Comparison of ENCODE assay signal across 17 cellular contexts in the genomic region with DNA sequence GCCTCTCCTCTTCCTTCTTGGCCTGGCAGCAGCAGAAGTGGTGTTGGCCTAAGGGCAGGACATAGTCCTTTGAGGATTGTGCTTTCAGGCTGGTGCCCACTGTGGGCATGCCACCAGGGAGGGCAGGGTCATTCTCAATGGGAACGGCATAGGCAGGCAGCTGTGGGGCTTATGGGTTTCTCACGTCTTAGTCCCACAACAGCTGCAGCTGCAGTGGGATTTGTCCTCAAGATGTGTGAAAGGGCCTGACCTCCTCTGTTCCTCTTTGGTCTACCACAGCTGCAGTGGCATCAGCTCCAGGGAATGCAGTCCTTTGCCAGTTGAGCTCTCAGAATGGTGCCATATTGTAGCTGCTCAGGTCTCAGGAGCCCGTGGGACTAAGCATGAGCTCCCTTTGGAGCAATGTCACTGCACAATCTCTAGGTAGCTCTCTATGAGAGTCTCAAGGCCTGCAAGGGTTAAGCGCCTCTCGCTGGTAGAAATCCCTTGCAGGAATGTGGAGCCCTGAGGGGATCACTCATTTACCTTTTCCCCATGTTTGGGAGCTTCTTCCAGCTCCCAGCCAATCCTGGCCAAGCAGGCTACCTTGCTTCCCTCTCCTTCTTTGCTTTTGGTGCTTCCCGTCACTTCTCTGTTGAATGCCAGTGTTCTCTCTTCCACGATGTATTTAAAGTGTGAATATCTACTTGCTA.
"Had no signal": no experiment of that assay in that cellular context is flagged by ENCODE, and none has a peak within 500 bp of the region (broad histone marks: within the 10 kb centered on the region; RNA-seq: fewer than 3 reads in every experiment).

No MANE protein-coding gene starts in this region.

- H3K36me3 ChIP-seq: esophagus squamous epithelium, gastroesophageal sphincter, neutrophil, right atrium auricular region, sigmoid colon had no signal

- H3K27ac Mint-ChIP-seq: mesothelial cell of epicardium, naive B cell, nephron had no signal

- H3K4me3 Mint-ChIP-seq: mesothelial cell of epicardium, naive B cell, nephron had no signal

- DNase-seq: effector memory CD4-positive, alpha-beta T cell; esophagus squamous epithelium; foreskin fibroblast; glutamatergic neuron; kidney glomerular epithelial cell; naive B cell; posterior cingulate gyrus; sigmoid colon; small intestine; stimulated activated CD4-positive, alpha-beta T cell treated with anti-CD3 and anti-CD28 coated beads, Interleukin-12 subunit alpha, Interleukin-12 subunit beta, amount 100 ng/mL, for 4 hours; stimulated activated naive CD4-positive, alpha-beta T cell; trophoblast cell had no signal

- H3K4me1 Mint-ChIP-seq: naive B cell had no signal

- H3K4me1 ChIP-seq: esophagus squamous epithelium, gastroesophageal sphincter, right atrium auricular region, sigmoid colon had no signal

- H3K4me3 ChIP-seq: esophagus squamous epithelium, gastroesophageal sphincter, right atrium auricular region, sigmoid colon had no signal

- H3K27ac ChIP-seq: esophagus squamous epithelium, gastroesophageal sphincter, neutrophil, right atrium auricular region, sigmoid colon had no signal

- H3K27me3 ChIP-seq: esophagus squamous epithelium, gastroesophageal sphincter, neutrophil, right atrium auricular region, sigmoid colon had no signal
